Comparison of ENCODE assay signal across 9 cellular contexts in the genomic region with DNA sequence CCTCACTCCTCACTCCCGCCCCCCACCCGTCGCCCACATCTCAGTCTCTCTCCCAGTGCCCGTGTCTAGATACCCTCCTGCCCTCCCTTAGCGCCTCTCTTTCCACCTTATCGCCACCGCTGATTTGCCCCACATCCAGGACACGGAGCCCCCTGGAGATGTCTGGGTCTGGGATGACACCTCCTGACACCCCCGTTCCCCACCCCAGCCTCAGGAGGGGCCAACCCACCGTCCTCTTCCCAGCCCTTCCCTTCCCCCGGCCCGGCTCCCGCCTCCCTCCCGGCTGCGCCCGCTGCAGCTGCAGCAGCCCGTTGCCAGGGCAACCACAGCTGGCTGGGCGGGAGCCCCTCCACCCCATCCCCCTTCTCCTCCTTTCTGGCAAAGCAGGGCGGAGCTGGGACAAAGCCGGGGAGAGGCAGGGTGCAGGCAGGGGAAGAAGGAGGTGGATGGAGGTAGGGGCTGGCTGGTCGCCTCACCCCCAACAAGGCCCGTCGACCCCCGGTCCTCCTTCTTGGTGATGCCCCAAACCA. TPM values are rescaled to one million over a fixed set of nuclear protein-coding genes. Genes with fewer than 3 reads are reported as not detected.
DNase-seq lines count a peak whose midpoint lies in the region; ATAC-seq, FAIRE-seq and TF ChIP-seq lines count a peak whose summit lies in the region.
"Had no signal": no experiment of that assay in that cellular context is flagged by ENCODE, and none has a peak within 500 bp of the region (broad histone marks: within the 10 kb centered on the region; RNA-seq: fewer than 3 reads in every experiment).

No MANE protein-coding gene starts in this region.

- intact Hi-C loops in stomach (cut with DNase I; ENCODE audit: low total_unique reads) = no loop called here

- TF ChIP-seq CTCF in astrocyte of the spinal cord (IDR thresholded peaks at IDR 0.05; ENCODE audit: low read depth, low read length) (no peak), stomach (IDR thresholded peaks at IDR 0.05) (no peak), foreskin keratinocyte (conservative IDR thresholded peaks at IDR 0.05) (no peak)

- H3K36me3 ChIP-seq in stomach (peaks cover 3 to 21% (median 16%) of the 10 kb centered on the region in 4 donors), small intestine (ENCODE audit: control insufficient read depth in 2 of 2, insufficient read depth in 2 of 2, low read length in 2 of 2) (peaks cover 6 to 16% of the 10 kb centered on the region in 2 donors)

- WGBS in stomach, 5 donors = 2 to 5% (median 3%) methylated on average over 23 to 24 of the region's 24 CpGs
- WGBS in small intestine, 3 donors = 2 to 5% (median 3%) methylated on average over 16 to 24 of the region's 24 CpGs

- DNase-seq in NCI-H1092 (lab: John Stamatoyannopoulos, UW) (peak; percentile 47), astrocyte of the spinal cord (ENCODE audit: low read depth, low spot score) (peak; percentile 37), islet precursor cell (peak; percentile 82), stomach (no peak), foreskin keratinocyte (no peak), small intestine (no peak)

- H3K4me1 ChIP-seq in stomach = peaks cover 25 to 31% (median 29%) of the 10 kb centered on the region in 4 donors
- H3K4me1 ChIP-seq in foreskin keratinocyte = peaks cover 5% of the 10 kb centered on the region
- H3K4me1 ChIP-seq in small intestine (ENCODE audit: control insufficient read depth in 2 of 2, insufficient read depth in 1 of 2, low read depth in 1 of 2, low read length in 1 of 2) = no peaks in the 10 kb centered on the region

- ATAC-seq in GM18505 (IDR thresholded peaks at IDR 0.05; ENCODE audit: unreplicated experiment) (no peak), GM21576 (IDR thresholded peaks at IDR 0.05; ENCODE audit: unreplicated experiment) (no peak), foreskin keratinocyte (no peak)

- no peak overlapping the region for H3K4me3 ChIP-seq in astrocyte of the spinal cord (ENCODE audit: low read depth, low read length)
- peak overlapping the region; percentile 14 to 22 (median 19) for H3K4me3 ChIP-seq in stomach
- H3K4me3 ChIP-seq in small intestine (ENCODE audit: low read depth in 1 of 2, low read length in 2 of 2) = no peak overlapping the region

- TF ChIP-seq EP300 in stomach (IDR thresholded peaks at IDR 0.05) = no peak

- FAIRE-seq in small intestine (lab: Jason Lieb, UNC) = no peak

- H3K27ac ChIP-seq in stomach = peak overlapping the region in 4 of 5 donors; percentile 63 to 77 (median 68)
- H3K27ac ChIP-seq in foreskin keratinocyte = no peak overlapping the region
- no peak overlapping the region for H3K27ac ChIP-seq in small intestine (ENCODE audit: low read depth in 1 of 2, low read length in 1 of 2)

- TF ChIP-seq POLR2A in stomach (IDR thresholded peaks at IDR 0.05) (no peak), GM18505 (IDR thresholded peaks at IDR 0.05; ENCODE audit: borderline replicate concordance, extremely low read depth, insufficient read depth, insufficient read length) (no peak)

- in situ Hi-C loops in astrocyte of the spinal cord (cut with HindIII; ENCODE audit: low sequenced_read_pairs) = no loop called here

- H3K9me3 ChIP-seq in stomach (no peaks in the 10 kb centered on the region), small intestine (ENCODE audit: control insufficient read depth, low read depth) (no peaks in the 10 kb centered on the region)

- H3K27me3 ChIP-seq in stomach = peaks cover 7 to 81% (median 37%) of the 10 kb centered on the region in 3 donors
- peaks cover 20% of the 10 kb centered on the region for H3K27me3 ChIP-seq in foreskin keratinocyte
- H3K27me3 ChIP-seq in small intestine (ENCODE audit: control insufficient read depth in 2 of 2, insufficient read depth in 2 of 2, low read length in 2 of 2) = peaks cover 0 to 9% of the 10 kb centered on the region in 2 donors

RNA-seq across cellular contexts. Expression of a gene that starts 13.5 kb away (rescaled TPM):
- total RNA-seq in stomach = not detected
- polyA plus RNA-seq in stomach = under 1 TPM in 2 of 3 donors, not detected in 1; 0.12 to 0.43 TPM
- 3.3 and 3.8 TPM in 2 replicates for total RNA-seq in foreskin keratinocyte
- 3.4 and 4.2 TPM in 2 replicates for polyA plus RNA-seq in foreskin keratinocyte
- under 1 TPM in 1 of 3 donors, not detected in 2; 0.39 TPM for polyA plus RNA-seq in small intestine

RNA-seq across cellular contexts. Expression of a gene that starts 45.7 kb away (rescaled TPM):
- total RNA-seq in stomach (100 to 1,000 TPM in 1 of 5 donors, 10 to 100 TPM in 3, 1 to 10 TPM in 1; 8.8 to 197 (median 31.6) TPM), foreskin keratinocyte (2.3 and 4.2 TPM in 2 replicates)
- polyA plus RNA-seq in stomach (100 to 1,000 TPM in 1 of 3 donors, 10 to 100 TPM in 2; 53.2 to 138 (median 54.9) TPM), foreskin keratinocyte (15.0 and 18.4 TPM in 2 replicates), small intestine (10 to 100 TPM in 2 of 3 donors, 1 to 10 TPM in 1; 8.7 to 31.8 (median 15.4) TPM)
- total RNA-seq: RPMI7951 had no signal

RNA-seq across cellular contexts. Expression of a gene that starts 53.9 kb away (rescaled TPM):
- total RNA-seq in stomach (1,000 to 10,000 TPM in 1 of 5 donors, 100 to 1,000 TPM in 2, 10 to 100 TPM in 2; 29.8 to 1,508 (median 255) TPM), foreskin keratinocyte (419 and 453 TPM in 2 replicates)
- polyA plus RNA-seq in stomach (100 to 1,000 TPM in 2 of 3 donors, 10 to 100 TPM in 1; 54.5 to 255 (median 184) TPM), foreskin keratinocyte (616 and 683 TPM in 2 replicates), small intestine (100 to 1,000 TPM; 263 to 434 (median 414) TPM)

Comparison
In these comparisons a context has a peak if more than half of its experiments do, and no peak if none do; other contexts are left out.
1. DNase-seq: peak in NCI-H1092 (single experiment), astrocyte of the spinal cord (single experiment) and islet precursor cell (single experiment); none in stomach (single experiment), foreskin keratinocyte (0 of 2) and small intestine (single experiment).
2. H3K4me3 ChIP-seq: peak in stomach (4 of 4); none in astrocyte of the spinal cord (single experiment) and small intestine (0 of 2).
3. H3K27ac ChIP-seq: peak in stomach (4 of 5); none in foreskin keratinocyte (single experiment) and small intestine (0 of 2).